ENCODE assay signal across 18 cellular contexts in the genomic region with DNA sequence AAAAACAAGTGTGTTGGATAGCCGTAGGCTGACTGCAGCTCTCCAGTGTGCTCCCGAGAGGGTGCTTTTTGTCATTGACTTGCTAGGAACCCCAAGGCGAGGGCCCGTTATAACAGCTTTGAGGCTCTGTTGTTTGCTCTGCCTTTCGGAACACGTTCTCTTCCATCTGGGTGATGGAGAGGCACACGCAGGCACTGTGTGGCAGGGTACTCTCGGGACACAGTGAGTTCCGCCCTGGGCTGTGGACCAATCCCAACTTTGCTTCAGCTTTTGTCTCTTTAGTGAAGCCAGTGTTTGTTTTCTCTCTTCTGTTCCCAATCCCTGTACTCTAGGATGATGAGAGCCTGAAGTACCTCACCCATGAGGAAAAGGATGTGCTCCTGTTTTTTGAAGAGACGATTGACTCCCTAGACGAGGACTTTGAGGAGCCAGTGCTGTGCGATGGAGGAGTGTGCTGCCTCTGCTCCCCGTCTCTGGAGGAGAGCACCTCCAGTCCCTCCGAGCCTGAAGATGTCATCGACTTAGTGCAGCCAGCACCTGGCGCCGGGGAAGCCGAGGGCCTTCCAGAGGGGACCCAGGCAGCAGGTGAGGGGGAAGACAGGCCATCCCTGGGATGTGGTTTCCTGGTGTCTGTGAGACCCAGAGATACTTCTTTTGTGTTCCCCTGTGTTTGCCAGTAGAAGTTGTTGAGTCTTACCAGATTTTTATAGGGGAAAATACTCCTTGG.
"Had no signal": no experiment of that assay in that cellular context is flagged by ENCODE, and none has a peak within 500 bp of the region (broad histone marks: within the 10 kb centered on the region; RNA-seq: fewer than 3 reads in every experiment).

No MANE protein-coding gene starts in this region.

- H3K4me3 ChIP-seq: adrenal gland, esophagus squamous epithelium, ovary, tibial artery had no signal

- H3K27ac Mint-ChIP-seq: activated naive CD4-positive, alpha-beta T cell treated with anti-CD3 and anti-CD28 coated beads, Interleukin-2, amount 50 U/mL, for 72 hours; activated T-cell treated with anti-CD3 and anti-CD28 coated beads, Interleukin-2, amount 50 U/mL, for 72 hours had no signal

- H3K27ac ChIP-seq: adrenal gland, esophagus squamous epithelium, ovary, tibial artery, WERI-Rb-1 had no signal

- H3K36me3 Mint-ChIP-seq: activated naive CD4-positive, alpha-beta T cell treated with anti-CD3 and anti-CD28 coated beads, Interleukin-2, amount 50 U/mL, for 72 hours had no signal

- H3K36me3 ChIP-seq: adrenal gland, ovary, WERI-Rb-1 had no signal

- H3K27me3 ChIP-seq: esophagus squamous epithelium, ovary had no signal

- ATAC-seq: activated naive CD4-positive, alpha-beta T cell treated with anti-CD3 and anti-CD28 coated beads, Interleukin-2, amount 50 U/mL, for 72 hours; activated T-cell treated with anti-CD3 and anti-CD28 coated beads, Interleukin-2, amount 50 U/mL, for 72 hours had no signal

- H3K4me3 Mint-ChIP-seq: activated T-cell treated with anti-CD3 and anti-CD28 coated beads, Interleukin-2, amount 50 U/mL, for 72 hours had no signal

- H3K9me3 Mint-ChIP-seq: activated naive CD4-positive, alpha-beta T cell treated with anti-CD3 and anti-CD28 coated beads, Interleukin-2, amount 50 U/mL, for 72 hours; activated T-cell treated with anti-CD3 and anti-CD28 coated beads, Interleukin-2, amount 50 U/mL, for 72 hours had no signal

- H3K9me3 ChIP-seq: adrenal gland, esophagus squamous epithelium, ovary, tibial artery had no signal

- FAIRE-seq: astrocyte, bronchial epithelial cell, endothelial cell of umbilical vein had no signal

- DNase-seq: activated CD4-positive, alpha-beta T cell treated with anti-CD3 and anti-CD28 coated beads, Interleukin-2, amount 50 U/mL, for 4 hours; activated gamma-delta T cell treated with Interleukin-2 at 50 U/mL for 16 hours; activated T-cell treated with anti-CD3 and anti-CD28 coated beads, Interleukin-2, amount 50 U/mL, for 72 hours; adrenal gland; dermis blood vessel endothelial cell; effector memory CD4-positive, alpha-beta T cell; esophagus squamous epithelium; midbrain; ovary; stimulated activated CD8-positive, alpha-beta memory T cell treated with anti-CD3 and anti-CD28 coated beads, Interleukin-4, amount 100 ng/mL, for 48 hours; stimulated activated naive CD4-positive, alpha-beta T cell; T-helper 2 cell; WERI-Rb-1 had no signal
